Comparison of ENCODE assay signal across 8 cellular contexts in the genomic region with DNA sequence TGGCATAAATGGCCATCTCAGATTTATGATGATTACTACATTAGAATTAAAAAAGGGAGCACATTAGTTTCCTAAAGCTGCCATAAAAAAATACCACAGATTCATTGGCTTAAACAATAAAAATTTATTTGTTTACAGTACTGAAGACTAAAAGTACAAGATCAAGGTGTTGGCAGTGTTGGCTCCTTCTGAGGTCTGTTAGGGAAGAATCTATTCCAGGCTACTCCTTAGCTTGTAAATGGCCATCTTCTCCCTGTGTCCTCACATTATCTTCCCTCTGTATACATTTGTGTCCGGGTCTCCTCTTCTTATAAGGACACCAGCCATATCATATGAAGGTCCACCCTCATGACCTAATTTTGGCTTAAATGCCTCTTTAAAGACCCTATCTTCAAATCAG.
"Had no signal": no experiment of that assay in that cellular context is flagged by ENCODE, and none has a peak within 500 bp of the region (broad histone marks: within the 10 kb centered on the region; RNA-seq: fewer than 3 reads in every experiment).

No MANE protein-coding gene starts in this region.

- DNase-seq: GDM1, GF-D8 had no signal

- ATAC-seq: GM12878 had no signal

- FAIRE-seq: G401.6, GM12878, GM12891, GM12892, GM18507, GM19239 had no signal

- H3K4me3 ChIP-seq: GM12878 had no signal
